21 cellular contexts compared by ENCODE assay signal in genomic region chr12:92573104-92573503, GRCh38.
DNase-seq lines count a peak whose midpoint lies in the region; ATAC-seq, FAIRE-seq and TF ChIP-seq lines count a peak whose summit lies in the region.
"Had no signal": no experiment of that assay in that cellular context is flagged by ENCODE, and none has a peak within 500 bp of the region (broad histone marks: within the 10 kb centered on the region; RNA-seq: fewer than 3 reads in every experiment).

No MANE protein-coding gene starts in this region.

- no peak for ATAC-seq in activated T-helper 17 cell treated with anti-CD3 and anti-CD28 coated beads, Interleukin-2, amount 50 U/mL, for 72 hours (replicated peaks)
- no peak for ATAC-seq in stimulated activated memory B cell treated with anti-CD40 and anti-IgM and Interleukin-4, amounts not matched to agents 10 μg/mL and 1 μg/mL and 100 μg/mL, for 72 hours
- ATAC-seq in GM21390 (IDR thresholded peaks at IDR 0.05; ENCODE audit: unreplicated experiment) (no peak), heart left ventricle (no peak), GM19397 (IDR thresholded peaks at IDR 0.05; ENCODE audit: unreplicated experiment) (no peak)
- ATAC-seq: K562 had no signal

- TF ChIP-seq POLR2A in heart left ventricle (IDR thresholded peaks at IDR 0.05), result no peak

- H3K27ac Mint-ChIP-seq in activated T-helper 17 cell treated with anti-CD3 and anti-CD28 coated beads, Interleukin-2, amount 50 U/mL, for 72 hours, result peak overlapping the region; percentile 75
- peak overlapping the region; percentile 65 for H3K27ac Mint-ChIP-seq in stimulated activated memory B cell treated with anti-CD40 and anti-IgM and Interleukin-4, amounts not matched to agents 10 μg/mL and 1 μg/mL and 100 μg/mL, for 72 hours
- H3K27ac Mint-ChIP-seq: HFFc6 had no signal

- 88 to 93% (median 91%) methylated on average over 4 of the region's 4 CpGs for WGBS in heart left ventricle, 4 donors

- peak overlapping the region; percentile 21 for H2AFZ ChIP-seq in keratinocyte (ENCODE audit: control insufficient read depth, low read length)

- H3K4me3 ChIP-seq in keratinocyte (ENCODE audit: control insufficient read depth in 2 of 3, extremely low read depth in 1 of 3, insufficient read depth in 2 of 3, low read depth in 1 of 3, low read length in 3 of 3) (no peak overlapping the region), heart left ventricle (no peak overlapping the region)
- H3K4me3 ChIP-seq: K562, Peyer's patch had no signal

- peak overlapping the region; percentile 18 for H3K9ac ChIP-seq in keratinocyte (ENCODE audit: control insufficient read depth, extremely low read depth, insufficient read depth, low read length)

- dilution Hi-C loops in keratinocyte (cut with MboI; ENCODE audit: extremely low pct_ligation_motif_present, low sequenced_read_pairs), result no loop called here

- H3K9me3 ChIP-seq in keratinocyte (ENCODE audit: control insufficient read depth, low read depth, low read length) (no peaks in the 10 kb centered on the region), heart left ventricle (peaks cover 0 to 5% (median 0%) of the 10 kb centered on the region in 12 donors)
- H3K9me3 ChIP-seq: Peyer's patch had no signal

- H3K27me3 Mint-ChIP-seq in activated T-helper 17 cell treated with anti-CD3 and anti-CD28 coated beads, Interleukin-2, amount 50 U/mL, for 72 hours, result no peaks in the 10 kb centered on the region
- no peaks in the 10 kb centered on the region for H3K27me3 Mint-ChIP-seq in stimulated activated memory B cell treated with anti-CD40 and anti-IgM and Interleukin-4, amounts not matched to agents 10 μg/mL and 1 μg/mL and 100 μg/mL, for 72 hours
- H3K27me3 Mint-ChIP-seq: CD4-positive, CD25-positive, alpha-beta regulatory T cell had no signal

- no peaks in the 10 kb centered on the region for H4K20me1 ChIP-seq in keratinocyte (ENCODE audit: control insufficient read depth, extremely low read depth, insufficient read depth, low read length)

- H3K79me2 ChIP-seq in keratinocyte (ENCODE audit: control insufficient read depth, insufficient read depth, low read length), result no peaks in the 10 kb centered on the region

- intact Hi-C loops in heart left ventricle (cut with DNase I), result loop anchor here in 8 of 10 donors (5.0 to 10.0 kb wide), 12 partner anchors 198 to 1198 kb away; partner anchors contain the start of gene BTG1 (in 1 of the 8)

- TF ChIP-seq CTCF in keratinocyte (optimal IDR thresholded peaks at IDR 0.05 in 1 of 3, IDR thresholded peaks at IDR 0.05 in 1 of 3, conservative IDR thresholded peaks at IDR 0.05 in 1 of 3; ENCODE audit: extremely low read depth in 1 of 3, insufficient read depth in 2 of 3, low read length in 3 of 3) (no peak), heart left ventricle (IDR thresholded peaks at IDR 0.05) (no peak)

- H3K36me3 ChIP-seq in keratinocyte (ENCODE audit: control insufficient read depth in 2 of 2, extremely low read depth in 1 of 2, insufficient read depth in 2 of 2, low read length in 2 of 2), result no peaks in the 10 kb centered on the region
- H3K36me3 ChIP-seq in heart left ventricle, result no peaks in the 10 kb centered on the region
- H3K36me3 ChIP-seq: Peyer's patch had no signal

- H3K4me1 ChIP-seq in keratinocyte (ENCODE audit: control insufficient read depth, extremely low read depth, insufficient read depth, low read length), result peaks cover 26% of the 10 kb centered on the region
- peaks cover 0 to 51% (median 4%) of the 10 kb centered on the region in 12 donors for H3K4me1 ChIP-seq in heart left ventricle

- H3K27ac ChIP-seq in keratinocyte (ENCODE audit: control insufficient read depth, insufficient read depth, low read length), result peak overlapping the region; percentile 61
- no peak overlapping the region for H3K27ac ChIP-seq in heart left ventricle
- H3K27ac ChIP-seq: Peyer's patch had no signal

- peaks cover 15% of the 10 kb centered on the region for H3K4me1 Mint-ChIP-seq in activated T-helper 17 cell treated with anti-CD3 and anti-CD28 coated beads, Interleukin-2, amount 50 U/mL, for 72 hours
- H3K4me1 Mint-ChIP-seq in stimulated activated memory B cell treated with anti-CD40 and anti-IgM and Interleukin-4, amounts not matched to agents 10 μg/mL and 1 μg/mL and 100 μg/mL, for 72 hours, result peaks cover 9% of the 10 kb centered on the region

- H3K36me3 Mint-ChIP-seq in activated T-helper 17 cell treated with anti-CD3 and anti-CD28 coated beads, Interleukin-2, amount 50 U/mL, for 72 hours (ENCODE audit: low read depth), result no peaks in the 10 kb centered on the region
- H3K36me3 Mint-ChIP-seq in stimulated activated memory B cell treated with anti-CD40 and anti-IgM and Interleukin-4, amounts not matched to agents 10 μg/mL and 1 μg/mL and 100 μg/mL, for 72 hours, result no peaks in the 10 kb centered on the region

- H3K27me3 ChIP-seq in keratinocyte (ENCODE audit: control insufficient read depth, extremely low read depth, insufficient read depth, low read length) (no peaks in the 10 kb centered on the region), heart left ventricle (no peaks in the 10 kb centered on the region)
- H3K27me3 ChIP-seq: Peyer's patch had no signal

- no peak overlapping the region for H3K4me3 Mint-ChIP-seq in activated T-helper 17 cell treated with anti-CD3 and anti-CD28 coated beads, Interleukin-2, amount 50 U/mL, for 72 hours
- H3K4me3 Mint-ChIP-seq in stimulated activated memory B cell treated with anti-CD40 and anti-IgM and Interleukin-4, amounts not matched to agents 10 μg/mL and 1 μg/mL and 100 μg/mL, for 72 hours, result no peak overlapping the region
- H3K4me3 Mint-ChIP-seq: CD4-positive, CD25-positive, alpha-beta regulatory T cell; HFFc6 had no signal

- H3K9me1 ChIP-seq in keratinocyte (ENCODE audit: control insufficient read depth, extremely low read depth, insufficient read depth, low read length), result no peaks in the 10 kb centered on the region

- H3K9me3 Mint-ChIP-seq in activated T-helper 17 cell treated with anti-CD3 and anti-CD28 coated beads, Interleukin-2, amount 50 U/mL, for 72 hours, result no peaks in the 10 kb centered on the region
- peaks cover 3% of the 10 kb centered on the region for H3K9me3 Mint-ChIP-seq in stimulated activated memory B cell treated with anti-CD40 and anti-IgM and Interleukin-4, amounts not matched to agents 10 μg/mL and 1 μg/mL and 100 μg/mL, for 72 hours
- H3K9me3 Mint-ChIP-seq: CD4-positive, CD25-positive, alpha-beta regulatory T cell; HFFc6 had no signal

- H3K4me2 ChIP-seq in keratinocyte (ENCODE audit: control insufficient read depth, extremely low read depth, insufficient read depth, low read depth, low read length), result no peak overlapping the region

- DNase-seq in COLO829 (ENCODE audit: low spot score) (peak; percentile 35), keratinocyte (ENCODE audit: low read depth, low spot score) (no peak), heart left ventricle (no peak), NCI-H748 (lab: John Stamatoyannopoulos, UW; ENCODE audit: unreplicated experiment) (no peak)
- DNase-seq: ACHN; CD4-positive, CD25-positive, alpha-beta regulatory T cell; DMS 273 treated with DMSO at 0.1 percent for 48 hours; HFFc6; NCI-H1092 treated with DMSO at 0.1 percent for 48 hours; NCI-H1694 treated with DMSO at 0.1 percent for 48 hours; NCI-H2171; NCI-H446 treated with DMSO at 0.1 percent for 48 hours; NCI-H774; Peyer's patch; SHP77 had no signal

- FAIRE-seq in keratinocyte (lab: Jason Lieb, UNC), result peak; percentile 70
- FAIRE-seq: H1, K562 had no signal
